35 cellular contexts compared by ENCODE assay signal in genomic region chr2:167440382-167440781, GRCh38.
"Had no signal": no experiment of that assay in that cellular context is flagged by ENCODE, and none has a peak within 500 bp of the region (broad histone marks: within the 10 kb centered on the region; RNA-seq: fewer than 3 reads in every experiment).

No MANE protein-coding gene starts in this region.

- H3K9me3 ChIP-seq: ascending aorta, body of pancreas, breast epithelium, MG63, Peyer's patch had no signal

- H3K36me3 ChIP-seq: ascending aorta, breast epithelium, MG63, Peyer's patch had no signal

- H3K27ac ChIP-seq: ascending aorta, body of pancreas, breast epithelium, Peyer's patch, VCaP had no signal

- H3K27me3 ChIP-seq: ascending aorta, body of pancreas, breast epithelium, MG63, Peyer's patch had no signal

- DNase-seq: activated B cell treated with CpG ODN at 0.5 μM for 24 hours; activated CD4-positive, alpha-beta memory T cell treated with anti-CD3 and anti-CD28 coated beads for 36 hours; activated CD4-positive, alpha-beta T cell treated with anti-CD3 and anti-CD28 coated beads for 4 hours; activated CD4-positive, alpha-beta T cell treated with anti-CD3 and anti-CD28 coated beads, Interleukin-2, amount 50 U/mL, for 1 hour; activated CD4-positive, CD25-positive, alpha-beta regulatory T cell treated with anti-CD3 and anti-CD28 coated beads, Interleukin-2, amount 50 U/mL, for 72 hours; activated CD8-positive, alpha-beta memory T cell treated with anti-CD3 and anti-CD28 coated beads, Interleukin-2, amount 50 U/mL, for 4 hours; activated gamma-delta T cell treated with Interleukin-2 at 50 U/mL for 16 hours; activated naive CD4-positive, alpha-beta T cell treated with anti-CD3 and anti-CD28 coated beads, Interleukin-2, amount 10 ng/mL, durations not matched to agents 7 days and 5 days; activated naive CD8-positive, alpha-beta T cell treated with anti-CD3 and anti-CD28 coated beads for 36 hours; activated T-cell treated with anti-CD3 and anti-CD28 coated beads for 4 hours; activated T-cell treated with anti-CD3 and anti-CD28 coated beads, Interleukin-2, amount 50 U/mL, for 4 hours; amygdala; body of pancreas; Kasumi-1; KG1; MG63; NCI-H1048; NCI-H1105 treated with DMSO at 0.1 percent for 48 hours; NCI-H1436; NCI-H1694; NCI-H1930; NCI-H2081 treated with DMSO at 0.1 percent for 48 hours; NCI-H345; NCI-H524 treated with DMSO at 0.1 percent for 48 hours; PC-3; Peyer's patch; RPMI8226; SIG-M5; SW 1271; T-helper 1 cell; T-helper 2 cell; T-helper 9 cell had no signal

- H3K4me1 ChIP-seq: ascending aorta, body of pancreas, breast epithelium, Peyer's patch had no signal

- ATAC-seq: activated T-cell treated with anti-CD3 and anti-CD28 coated beads, Interleukin-2, amount 50 U/mL, for 4 hours; body of pancreas; PC-3 had no signal

- H3K4me3 ChIP-seq: ascending aorta, body of pancreas, breast epithelium, MG63, Peyer's patch had no signal
